In genomic region chr7:42238709-42239395, GRCh38 we compare ENCODE assay signal across 8 cellular contexts. TPM values are rescaled to one million over a fixed set of nuclear protein-coding genes. Genes with fewer than 3 reads are reported as not detected.
A peak's percentile ranks its signal among the peaks of the same experiment; 100 is the strongest.
DNase-seq lines count a peak whose midpoint lies in the region; ATAC-seq and TF ChIP-seq lines count a peak whose summit lies in the region.

No MANE protein-coding gene starts in this region.

- H3K27me3 ChIP-seq in prostate gland (replicated peaks; ENCODE audit: insufficient read depth) = no peaks in the 10 kb centered on the region
- peaks cover 20% of the 10 kb centered on the region for H3K27me3 ChIP-seq in effector memory CD4-positive, alpha-beta T cell (replicated peaks; ENCODE audit: control insufficient read depth, insufficient read depth, low read length, poor library complexity, severe bottlenecking)

- no peaks in the 10 kb centered on the region for H3K36me3 ChIP-seq in prostate gland
- H3K36me3 ChIP-seq in effector memory CD4-positive, alpha-beta T cell (ENCODE audit: control insufficient read depth, insufficient read depth, low read length) = no peaks in the 10 kb centered on the region

- peaks cover 0 to 3% (median 0%) of the 10 kb centered on the region in 3 donors for H3K9me3 Mint-ChIP-seq in T-cell

- peak overlapping the region; percentile 67 to 85 (median 71) for H3K4me3 Mint-ChIP-seq in T-cell

- no peak for TF ChIP-seq POLR2A in prostate gland (IDR thresholded peaks at IDR 0.05)

- H3K27ac Mint-ChIP-seq in T-cell = no peak overlapping the region

- no peaks in the 10 kb centered on the region for H3K9me3 ChIP-seq in prostate gland
- H3K9me3 ChIP-seq in effector memory CD4-positive, alpha-beta T cell (ENCODE audit: control insufficient read depth, low read length) = no peaks in the 10 kb centered on the region

- WGBS in prostate gland = 67% methylated on average over 15 of the region's 15 CpGs

- H3K27ac ChIP-seq in prostate gland = peak overlapping the region; percentile 87
- H3K27ac ChIP-seq in effector memory CD4-positive, alpha-beta T cell (ENCODE audit: insufficient read depth, low read length, poor library complexity, severe bottlenecking) = no peak overlapping the region

- ATAC-seq in T-cell (replicated peaks in 1 of 4) (no peak), HG03521 (IDR thresholded peaks at IDR 0.05; ENCODE audit: unreplicated experiment) (no peak), HG03135 (IDR thresholded peaks at IDR 0.05; ENCODE audit: unreplicated experiment) (no peak), HG03354 (IDR thresholded peaks at IDR 0.05; ENCODE audit: poor library complexity, severe bottlenecking, unreplicated experiment) (no peak)

- POLR2A ChIA-PET in T-cell (lab: Charles Lee) = no interaction called here

- no peaks in the 10 kb centered on the region for H3K4me1 ChIP-seq in prostate gland (replicated peaks)
- H3K4me1 ChIP-seq in effector memory CD4-positive, alpha-beta T cell (ENCODE audit: control insufficient read depth, insufficient read depth, low read length, poor library complexity, severe bottlenecking) = peaks cover 13% of the 10 kb centered on the region

- TF ChIP-seq CTCF in foreskin fibroblast (IDR thresholded peaks at IDR 0.05; ENCODE audit: low read depth, low read length) = no peak
- no peak for TF ChIP-seq CTCF in prostate gland (IDR thresholded peaks at IDR 0.05)

- CTCF ChIA-PET in T-cell (lab: Charles Lee) = no interaction called here

- DNase-seq in ELF-1 (ENCODE audit: low read depth, low spot score) (peak; percentile 81), T-cell (no peak), foreskin fibroblast (peak; percentile 78 to 90), prostate gland (ENCODE audit: low spot score) (no peak)
- no peak for DNase-seq in effector memory CD4-positive, alpha-beta T cell

- H3K4me3 ChIP-seq in foreskin fibroblast (ENCODE audit: low read depth in 1 of 2, low read length in 2 of 2) (peak overlapping the region in 1 of 2 donors; percentile 47), prostate gland (no peak overlapping the region)
- no peak overlapping the region for H3K4me3 ChIP-seq in effector memory CD4-positive, alpha-beta T cell (ENCODE audit: insufficient read depth, low read depth, low read length, poor library complexity, severe bottlenecking)

- intact Hi-C loops in prostate gland (cut with DNase I) = loop anchor here (5.0 to 10.0 kb wide), 5 partner anchors 67 to 456 kb away; no protein-coding TSS in a partner anchor

- H3K36me3 Mint-ChIP-seq in T-cell = no peaks in the 10 kb centered on the region

- peaks cover 17 to 18% (median 17%) of the 10 kb centered on the region in 3 donors for H3K4me1 Mint-ChIP-seq in T-cell

- H3K27me3 Mint-ChIP-seq in T-cell = peaks cover 50 to 59% of the 10 kb centered on the region in 2 donors

RNA-seq across cellular contexts. Expression of gene GLI3, which starts 1.8 kb away (rescaled TPM):
- total RNA-seq in T-cell = under 1 TPM in 4 of 5 donors, not detected in 1; 0.10 to 0.79 (median 0.32) TPM
- total RNA-seq in prostate gland = 10 to 100 TPM in 1 of 2 donors, 1 to 10 TPM in 1; 9.2 to 14.7 TPM

Comparison
In these comparisons a context has a peak if more than half of its experiments do, and no peak if none do; other contexts are left out.
1. DNase-seq: peak in ELF-1 (single experiment) and foreskin fibroblast (2 of 2); none in T-cell (0 of 34), prostate gland (single experiment) and effector memory CD4-positive, alpha-beta T cell (0 of 3).
2. RNA of gene GLI3, which starts 1.8 kb away (total RNA-seq): 9.2 to 14.7 TPM in prostate gland; 0.10 to 0.79 TPM in T-cell; every median in the first group is over 4 times any median in the second.